12 cellular contexts compared by ENCODE assay signal in the genomic region with DNA sequence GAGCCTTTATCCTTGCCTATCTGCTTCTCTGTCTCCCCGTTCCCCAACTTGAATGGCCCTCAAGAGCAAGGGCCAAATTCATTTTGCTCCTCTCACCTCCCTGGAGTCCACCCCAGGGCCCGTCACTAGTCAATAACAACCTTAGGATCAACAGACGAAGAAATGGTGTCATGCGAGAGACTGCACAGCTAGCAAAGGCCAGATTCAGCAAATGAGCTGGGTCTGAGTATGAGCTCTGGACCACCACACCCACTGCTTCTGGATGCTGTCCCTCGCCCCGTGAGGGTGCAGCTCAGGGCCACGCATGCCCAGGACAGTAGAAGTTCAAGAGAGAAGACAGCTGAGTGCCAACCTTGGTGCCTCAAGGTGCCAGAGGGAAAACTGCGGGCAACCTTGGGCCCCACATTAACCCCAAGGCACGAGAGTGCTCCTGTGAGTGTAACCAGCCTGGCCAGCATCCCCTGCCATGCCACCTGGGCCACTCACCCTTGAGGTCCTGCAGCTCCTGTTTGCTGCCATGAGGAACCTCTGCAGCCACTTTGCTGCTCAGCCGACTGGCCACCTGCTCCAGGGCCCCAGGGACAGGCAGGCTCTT. TPM values are rescaled to one million over a fixed set of nuclear protein-coding genes. Genes with fewer than 3 reads are reported as not detected.
DNase-seq lines count a peak whose midpoint lies in the region; ATAC-seq and TF ChIP-seq lines count a peak whose summit lies in the region.
"Had no signal": no experiment of that assay in that cellular context is flagged by ENCODE, and none has a peak within 500 bp of the region (broad histone marks: within the 10 kb centered on the region; RNA-seq: fewer than 3 reads in every experiment).

No MANE protein-coding gene starts in this region.

- H3K9me3 ChIP-seq in breast epithelium (no peaks in the 10 kb centered on the region), iPS-18a (ENCODE audit: control insufficient read depth, low read depth, low read length) (no peaks in the 10 kb centered on the region), stomach (no peaks in the 10 kb centered on the region), aorta (ENCODE audit: control insufficient read depth, low read length) (no peaks in the 10 kb centered on the region)
- H3K9me3 ChIP-seq: sigmoid colon had no signal

- H3K36me3 Mint-ChIP-seq in MCF 10A (ENCODE audit: insufficient read depth, unreplicated experiment): peaks cover 27% of the 10 kb centered on the region
- peaks cover 33% of the 10 kb centered on the region for H3K36me3 Mint-ChIP-seq in activated B cell treated with CpG ODN at 0.5 μM for 24 hours (ENCODE audit: low read depth)

- H3K27me3 ChIP-seq in breast epithelium (no peaks in the 10 kb centered on the region), iPS-18a (ENCODE audit: control insufficient read depth, insufficient read depth, low read length) (no peaks in the 10 kb centered on the region), stomach (no peaks in the 10 kb centered on the region), aorta (ENCODE audit: control insufficient read depth in 1 of 2, insufficient read depth in 2 of 2, low read length in 1 of 2) (no peaks in the 10 kb centered on the region)
- H3K27me3 ChIP-seq: sigmoid colon had no signal

- CTCF ChIA-PET in MCF 10A (lab: Yijun Ruan, JAX): interaction anchor here (0.6 to 3.1 kb wide), 6 partner anchors 9 to 1312 kb away, joined by 3 to 13 read pairs (median 3); a partner anchor contains a TSS
- CTCF ChIA-PET in activated B cell treated with CpG ODN at 0.5 μM for 24 hours (lab: Charles Lee): interaction anchor here (2.7 kb wide), 1 partner anchor 12 kb away, joined by 8 read pairs; a partner anchor contains a TSS

- TF ChIP-seq EP300 in stomach (IDR thresholded peaks at IDR 0.05): no peak

- H3K4me3 Mint-ChIP-seq in MCF 10A (ENCODE audit: unreplicated experiment) (peak overlapping the region; percentile 95), activated B cell treated with CpG ODN at 0.5 μM for 24 hours (peak overlapping the region; percentile 95)

- H3K9ac ChIP-seq in iPS-18a (ENCODE audit: low read length): no peak overlapping the region

- H3K27ac Mint-ChIP-seq in MCF 10A (ENCODE audit: low read depth, unreplicated experiment) (peak overlapping the region; percentile 98), activated B cell treated with CpG ODN at 0.5 μM for 24 hours (no peak overlapping the region)

- intact Hi-C loops in MCF 10A (cut with micrococcal nuclease) (no loop called here), breast epithelium (cut with DNase I; ENCODE audit: low total_unique reads) (loop anchor here (5.0 kb wide), 1 partner anchor 858 kb away; a partner anchor contains a TSS), activated B cell treated with CpG ODN at 0.5 μM for 24 hours (cut with micrococcal nuclease) (loop anchor here (5.0 kb wide), 1 partner anchor 98 kb away; a partner anchor contains a TSS), stomach (cut with DNase I; ENCODE audit: low total_unique reads) (no loop called here), aorta (cut with DNase I) (loop anchor here in 1 of 2 donors (5.0 kb wide), 1 partner anchor 168 kb away; no protein-coding TSS in a partner anchor)

- H3K9me3 Mint-ChIP-seq in MCF 10A (ENCODE audit: unreplicated experiment) (no peaks in the 10 kb centered on the region), activated B cell treated with CpG ODN at 0.5 μM for 24 hours (no peaks in the 10 kb centered on the region)

- peak overlapping the region in 1 of 3 donors; percentile 98 for H3K4me3 ChIP-seq in breast epithelium
- peak overlapping the region; percentile 83 for H3K4me3 ChIP-seq in iPS-18a (ENCODE audit: low read length)
- peak overlapping the region in 3 of 4 donors; percentile 13 to 99 (median 96) for H3K4me3 ChIP-seq in stomach
- no peak overlapping the region for H3K4me3 ChIP-seq in aorta (ENCODE audit: low read length in 2 of 2)

- peaks cover 20% of the 10 kb centered on the region for H3K4me1 Mint-ChIP-seq in MCF 10A (ENCODE audit: insufficient read depth, unreplicated experiment)
- peaks cover 31% of the 10 kb centered on the region for H3K4me1 Mint-ChIP-seq in activated B cell treated with CpG ODN at 0.5 μM for 24 hours

- BruUV-seq in MCF 10A (replicated peaks; lab: Mats Ljungman, UMichigan): no TSS peak

- TF ChIP-seq POLR2A in breast epithelium (IDR thresholded peaks at IDR 0.05): no peak
- no peak for TF ChIP-seq POLR2A in stomach (IDR thresholded peaks at IDR 0.05)

- no peak for TF ChIP-seq CTCF in MCF 10A (IDR thresholded peaks at IDR 0.05; ENCODE audit: unreplicated experiment)
- no peak for TF ChIP-seq CTCF in breast epithelium (IDR thresholded peaks at IDR 0.05)
- TF ChIP-seq CTCF in activated B cell treated with CpG ODN at 0.5 μM for 24 hours (IDR thresholded peaks at IDR 0.05): no peak
- no peak for TF ChIP-seq CTCF in stomach (IDR thresholded peaks at IDR 0.05)

- DNase-seq in MCF 10A (ENCODE audit: unreplicated experiment) (no peak), breast epithelium (ENCODE audit: low spot score in 2 of 2) (no peak), activated B cell treated with CpG ODN at 0.5 μM for 24 hours (no peak), stomach (no peak), NCI-H2196 (lab: John Stamatoyannopoulos, UW; ENCODE audit: unreplicated experiment) (no peak), aorta (no peak)
- DNase-seq: activated CD4-positive, alpha-beta T cell treated with anti-CD3 and anti-CD28 coated beads for 48 hours; NCI-H748 treated with DMSO at 0.1 percent for 48 hours; sigmoid colon had no signal

- POLR2A ChIA-PET in MCF 10A (lab: Yijun Ruan, JAX) (interaction anchor here (0.6 to 5.8 kb wide), 4 partner anchors 11 to 84 kb away, joined by 3 to 80 read pairs (median 3); a partner anchor contains a TSS), activated B cell treated with CpG ODN at 0.5 μM for 24 hours (lab: Charles Lee) (interaction anchor here (1.0 to 5.7 kb wide), 2 partner anchors 9 to 12 kb away, joined by 3 to 53 read pairs; a partner anchor contains a TSS)

- no peak for ATAC-seq in activated B cell treated with CpG ODN at 0.5 μM for 24 hours (ENCODE audit: low read depth)
- no peak for ATAC-seq in GM18907 (IDR thresholded peaks at IDR 0.05; ENCODE audit: unreplicated experiment)
- ATAC-seq in aorta (ENCODE audit: low FRiP score): no peak

- H3K27me3 Mint-ChIP-seq in MCF 10A (ENCODE audit: insufficient read depth, unreplicated experiment) (no peaks in the 10 kb centered on the region), activated B cell treated with CpG ODN at 0.5 μM for 24 hours (no peaks in the 10 kb centered on the region)

- WGBS in stomach, 5 donors: 77 to 84% (median 77%) methylated on average over 8 to 10 of the region's 10 CpGs
- WGBS in aorta, 2 donors: 78 to 80% methylated on average over 10 of the region's 10 CpGs

- H3K4me1 ChIP-seq in breast epithelium (peaks cover 9 to 15% of the 10 kb centered on the region in 2 donors), iPS-18a (ENCODE audit: control insufficient read depth, low read depth, low read length) (peaks cover 3% of the 10 kb centered on the region), stomach (peaks cover 23 to 48% (median 42%) of the 10 kb centered on the region in 4 donors), aorta (ENCODE audit: control insufficient read depth in 1 of 2, insufficient read depth in 2 of 2, low read length in 2 of 2) (no peaks in the 10 kb centered on the region)

- H3K27ac ChIP-seq in breast epithelium (no peak overlapping the region), iPS-18a (ENCODE audit: low read length) (no peak overlapping the region), stomach (no peak overlapping the region), aorta (ENCODE audit: low read depth in 1 of 2, low read length in 2 of 2) (no peak overlapping the region)

- H3K36me3 ChIP-seq in breast epithelium (peaks cover 3% of the 10 kb centered on the region), iPS-18a (ENCODE audit: control insufficient read depth, low read depth, low read length) (peaks cover 16% of the 10 kb centered on the region), stomach (peaks cover 15 to 47% (median 44%) of the 10 kb centered on the region in 4 donors), aorta (ENCODE audit: control insufficient read depth in 1 of 2, insufficient read depth in 2 of 2, low read length in 1 of 2) (peaks cover 0 to 2% of the 10 kb centered on the region in 2 donors)

RNA-seq across cellular contexts. Expression of a gene that starts 11.8 kb away (rescaled TPM):
- total RNA-seq in MCF 10A (2022): 84.7 and 89.0 TPM in 2 replicates
- total RNA-seq in breast epithelium: 100 to 1,000 TPM in 2 of 3 donors, 10 to 100 TPM in 1; 77.6 to 141 (median 122) TPM
- total RNA-seq in activated B cell treated with CpG ODN at 0.5 μM for 24 hours: 126 and 163 TPM in 2 replicates
- 100 to 1,000 TPM in 3 of 5 donors, 10 to 100 TPM in 2; 67.8 to 320 (median 120) TPM for total RNA-seq in stomach
- 100 to 1,000 TPM in 1 of 3 donors, 10 to 100 TPM in 2; 73.4 to 106 (median 73.7) TPM for polyA plus RNA-seq in stomach
- 100 to 1,000 TPM in 1 of 2 donors, 10 to 100 TPM in 1; 70.8 to 106 TPM for total RNA-seq in aorta
- 100 to 1,000 TPM in 1 of 2 donors, 10 to 100 TPM in 1; 34.7 to 243 TPM for polyA plus RNA-seq in aorta

RNA-seq across cellular contexts. Expression of a gene that starts 19.1 kb away (rescaled TPM):
- total RNA-seq in MCF 10A (2022) (46.4 and 46.5 TPM in 2 replicates), breast epithelium (10 to 100 TPM; 17.6 to 51.1 (median 34.9) TPM), activated B cell treated with CpG ODN at 0.5 μM for 24 hours (32.6 and 34.1 TPM in 2 replicates), stomach (100 to 1,000 TPM in 1 of 5 donors, 10 to 100 TPM in 4; 15.2 to 124 (median 60.3) TPM), aorta (10 to 100 TPM; 38.0 to 41.4 TPM)
- polyA plus RNA-seq in stomach (10 to 100 TPM; 13.9 to 16.1 (median 14.2) TPM), aorta (10 to 100 TPM in 1 of 2 donors, 1 to 10 TPM in 1; 8.0 to 23.3 TPM)

RNA-seq across cellular contexts. Expression of a gene that starts 33.7 kb away (rescaled TPM):
- total RNA-seq in MCF 10A (2022) (not detected in 2 replicates), breast epithelium (1 to 10 TPM; 1.8 to 5.9 (median 3.4) TPM), activated B cell treated with CpG ODN at 0.5 μM for 24 hours (76.2 and 89.3 TPM in 2 replicates), stomach (10 to 100 TPM in 2 of 5 donors, 1 to 10 TPM in 3; 1.1 to 21.2 (median 7.8) TPM), aorta (10 to 100 TPM in 1 of 2 donors, 1 to 10 TPM in 1; 6.3 to 10.9 TPM)
- polyA plus RNA-seq in stomach (1 to 10 TPM; 2.1 to 3.5 (median 2.5) TPM), aorta (1 to 10 TPM in 1 of 2 donors, under 1 TPM in 1; 0.90 to 3.3 TPM)

RNA-seq across cellular contexts. Expression of a gene that starts 48.7 kb away (rescaled TPM):
- total RNA-seq in MCF 10A (2022) (not detected in 2 replicates), breast epithelium (1 to 10 TPM in 2 of 3 donors, not detected in 1; 5.6 to 6.2 TPM), activated B cell treated with CpG ODN at 0.5 μM for 24 hours (not detected in 2 replicates), stomach (not detected), aorta (not detected)
- polyA plus RNA-seq in stomach (not detected), aorta (not detected)
- total RNA-seq: sigmoid colon, subcutaneous adipose tissue had no signal

RNA-seq across cellular contexts. Expression of a gene that starts 51.0 kb away (rescaled TPM):
- total RNA-seq in MCF 10A (2022): 31.1 and 37.8 TPM in 2 replicates
- 10 to 100 TPM; 23.2 to 40.7 (median 33.4) TPM for total RNA-seq in breast epithelium
- total RNA-seq in activated B cell treated with CpG ODN at 0.5 μM for 24 hours: 74.8 and 79.0 TPM in 2 replicates
- total RNA-seq in stomach: 10 to 100 TPM; 19.8 to 38.7 (median 23.7) TPM
- polyA plus RNA-seq in stomach: 10 to 100 TPM in 2 of 3 donors, 1 to 10 TPM in 1; 9.5 to 14.1 (median 13.7) TPM
- 10 to 100 TPM; 35.3 to 48.1 TPM for total RNA-seq in aorta
- 10 to 100 TPM in 1 of 2 donors, 1 to 10 TPM in 1; 7.5 to 22.2 TPM for polyA plus RNA-seq in aorta

Comparison
In these comparisons a context has a peak if more than half of its experiments do, and no peak if none do; other contexts are left out.
1. intact Hi-C loops: an anchor here in breast epithelium (5.0 kb wide) and activated B cell treated with CpG ODN at 0.5 μM for 24 hours (5.0 kb wide); none called in MCF 10A and stomach.
2. H3K4me3 ChIP-seq: peak in iPS-18a (single experiment) and stomach (3 of 4); none in aorta (0 of 2).